16 cellular contexts compared by ENCODE assay signal in the genomic region with DNA sequence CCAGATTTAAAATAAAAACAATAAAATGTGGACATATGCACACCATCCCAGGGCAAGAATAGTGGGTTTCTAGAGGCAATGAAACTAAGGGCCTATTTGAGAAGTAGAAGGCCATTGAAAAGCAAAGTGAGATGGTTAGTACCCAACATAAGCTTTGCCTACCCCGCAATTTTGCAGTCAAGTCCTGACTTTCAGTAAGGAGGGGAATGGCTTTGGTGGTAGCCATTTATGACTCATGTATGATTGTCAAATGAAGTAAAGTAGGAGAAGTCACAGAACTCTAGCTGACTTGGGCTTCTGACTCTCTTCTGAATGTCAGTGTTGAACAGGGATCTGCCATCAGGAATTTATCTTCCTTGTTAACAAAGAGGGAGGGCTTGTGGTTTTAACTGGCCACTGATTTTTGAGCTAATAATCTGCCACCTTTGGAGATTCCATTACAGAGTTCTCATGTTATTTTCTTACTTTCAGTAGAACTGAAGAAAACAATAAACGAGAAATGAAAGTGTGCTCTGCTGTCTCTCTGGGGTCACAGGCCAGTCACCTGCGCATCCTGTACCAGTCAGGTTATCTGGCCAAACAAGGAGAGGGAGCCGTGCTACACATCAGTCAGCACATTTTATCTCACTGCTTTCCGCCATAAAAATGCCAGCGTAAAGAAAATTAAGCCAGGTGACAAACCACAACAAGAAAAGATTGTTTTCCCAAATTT. TPM values are rescaled to one million over a fixed set of nuclear protein-coding genes. Genes with fewer than 3 reads are reported as not detected.
DNase-seq lines count a peak whose midpoint lies in the region; ATAC-seq and TF ChIP-seq lines count a peak whose summit lies in the region.
"Had no signal": no experiment of that assay in that cellular context is flagged by ENCODE, and none has a peak within 500 bp of the region (broad histone marks: within the 10 kb centered on the region; RNA-seq: fewer than 3 reads in every experiment).

No MANE protein-coding gene starts in this region.

- no peaks in the 10 kb centered on the region for H3K9me2 ChIP-seq in Karpas-422 (replicated peaks; ENCODE audit: insufficient read depth, low read length)

- H3K4me3 ChIP-seq in GM06990 (replicated peaks; ENCODE audit: low read depth, low read length) (no peak overlapping the region), Karpas-422 (ENCODE audit: low read length) (no peak overlapping the region)
- H3K4me3 ChIP-seq: dorsolateral prefrontal cortex had no signal

- no peak overlapping the region for H2AFZ ChIP-seq in Karpas-422 (ENCODE audit: low read length)

- DNase-seq in GM06990 (ENCODE audit: extremely low read depth, insufficient read length) (peak; percentile 43), NCI-H446 treated with DMSO at 0.1 percent for 48 hours (lab: John Stamatoyannopoulos, UW) (no peak), Karpas-422 (no peak), iPS-NIHi11 (ENCODE audit: low spot score) (no peak)
- DNase-seq in activated CD4-positive, alpha-beta T cell treated with anti-CD3 and anti-CD28 coated beads for 48 hours: no peak
- DNase-seq: Caco-2; dorsolateral prefrontal cortex; foreskin keratinocyte; left cardiac atrium; NCI-H187 treated with DMSO at 0.1 percent for 48 hours; stimulated activated CD8-positive, alpha-beta memory T cell treated with anti-CD3 and anti-CD28 coated beads, Interleukin-4, amount 100 ng/mL, for 48 hours had no signal

- no peak overlapping the region for H3K27ac ChIP-seq in Karpas-422 (ENCODE audit: low read length)
- H3K27ac ChIP-seq: 22Rv1, dorsolateral prefrontal cortex, foreskin keratinocyte had no signal

- H3K79me2 ChIP-seq in Karpas-422 (ENCODE audit: low read length): no peaks in the 10 kb centered on the region

- H4K20me1 ChIP-seq in Karpas-422 (ENCODE audit: insufficient read depth, low read depth, low read length): no peaks in the 10 kb centered on the region

- peak; percentile 87 for ATAC-seq in GM19351 (IDR thresholded peaks at IDR 0.05; ENCODE audit: unreplicated experiment)
- ATAC-seq in HG02623 (IDR thresholded peaks at IDR 0.05; ENCODE audit: unreplicated experiment): peak; percentile 82
- peak; percentile 86 for ATAC-seq in HG03280 (IDR thresholded peaks at IDR 0.05; ENCODE audit: unreplicated experiment)
- ATAC-seq: HepG2, left cardiac atrium had no signal

- no peaks in the 10 kb centered on the region for H3K4me1 ChIP-seq in Karpas-422 (ENCODE audit: low read length)
- H3K4me1 ChIP-seq: foreskin keratinocyte had no signal

- no peaks in the 10 kb centered on the region for H3K36me3 ChIP-seq in GM06990 (ENCODE audit: control insufficient read depth, insufficient read depth, low read length)
- no peaks in the 10 kb centered on the region for H3K36me3 ChIP-seq in Karpas-422 (ENCODE audit: insufficient read depth, low read length)

- TF ChIP-seq CTCF in GM06990 (IDR thresholded peaks at IDR 0.05; ENCODE audit: insufficient read depth, low read length, poor library complexity, severe bottlenecking): no peak

- no peak overlapping the region for H3K9ac ChIP-seq in Karpas-422 (ENCODE audit: low read length)

- no peak overlapping the region for H3K4me2 ChIP-seq in Karpas-422 (ENCODE audit: low read depth, low read length, poor library complexity, severe bottlenecking)

- H3K9me3 ChIP-seq in Karpas-422 (ENCODE audit: low read length): no peaks in the 10 kb centered on the region

- H3K27me3 ChIP-seq in GM06990 (replicated peaks; ENCODE audit: control insufficient read depth, insufficient read depth, low read length): no peaks in the 10 kb centered on the region
- no peaks in the 10 kb centered on the region for H3K27me3 ChIP-seq in Karpas-422 (ENCODE audit: low read length)
- H3K27me3 ChIP-seq: dorsolateral prefrontal cortex had no signal

RNA-seq across cellular contexts. Expression of a gene that starts 14.3 kb away (rescaled TPM):
- total RNA-seq in Karpas-422 (2014; rRNA removed; shearing (Covaris generic); ENCODE audit: low replicate concordance): not detected in 2 replicates
- total RNA-seq: foreskin keratinocyte, HepG2 had no signal
